2 cellular contexts compared by ENCODE assay signal in the genomic region with DNA sequence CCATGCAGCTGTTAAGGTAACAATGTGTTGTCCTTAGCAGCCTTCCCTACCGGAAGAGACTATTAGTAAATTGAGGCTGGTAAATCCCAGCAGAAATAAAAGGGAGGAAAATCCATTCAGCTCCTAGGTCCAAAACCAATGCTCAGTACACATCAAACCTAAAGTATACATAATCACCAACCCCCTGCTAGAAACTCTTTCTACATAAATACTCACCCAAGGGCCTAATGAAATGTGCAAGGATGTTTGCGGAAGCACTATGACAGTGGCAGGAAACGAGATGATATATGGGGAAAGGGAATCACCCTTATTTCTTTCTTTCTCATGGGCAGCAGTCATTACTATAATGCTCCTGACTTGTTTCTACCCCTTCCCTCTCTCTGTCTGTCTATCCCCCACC.
TF ChIP-seq lines count a peak whose summit lies in the region.

No MANE protein-coding gene starts in this region.

TF ChIP-seq in H1, 55 proteins besides CTCF, POLR2A, EP300 and RAD21 (continued from another document):
- TF ChIP-seq ZNF274 (IDR thresholded peaks at IDR 0.05; ENCODE audit: borderline replicate concordance, extremely low read depth, low read length) = no peak
- TF ChIP-seq EZH2 (IDR thresholded peaks at IDR 0.05; ENCODE audit: low read depth, low read length, severe bottlenecking) = no peak
- no peak for TF ChIP-seq CBX5 (IDR thresholded peaks at IDR 0.05; ENCODE audit: low read depth, low read length)

TF ChIP-seq in WTC11, 78 proteins besides CTCF, POLR2A, EP300 and RAD21 (continued from another document):
- TF ChIP-seq, protein P1, sequence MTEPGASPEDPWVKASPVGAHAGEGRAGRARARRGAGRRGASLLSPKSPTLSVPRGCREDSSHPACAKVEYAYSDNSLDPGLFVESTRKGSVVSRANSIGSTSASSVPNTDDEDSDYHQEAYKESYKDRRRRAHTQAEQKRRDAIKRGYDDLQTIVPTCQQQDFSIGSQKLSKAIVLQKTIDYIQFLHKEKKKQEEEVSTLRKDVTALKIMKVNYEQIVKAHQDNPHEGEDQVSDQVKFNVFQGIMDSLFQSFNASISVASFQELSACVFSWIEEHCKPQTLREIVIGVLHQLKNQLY (CRISPR knock-in tag; IDR thresholded peaks at IDR 0.05) = no peak
- TF ChIP-seq OVOL2 (CRISPR knock-in tag; IDR thresholded peaks at IDR 0.05; ENCODE audit: borderline replicate concordance) (no peak), NR1H2 (CRISPR knock-in tag; IDR thresholded peaks at IDR 0.05) (no peak), CBFB (CRISPR knock-in tag; IDR thresholded peaks at IDR 0.05; ENCODE audit: low read depth) (no peak), KAT7 (CRISPR knock-in tag; IDR thresholded peaks at IDR 0.05; ENCODE audit: borderline replicate concordance) (no peak), ZNF138 (CRISPR knock-in tag; conservative IDR thresholded peaks at IDR 0.05) (no peak), ARID4B (CRISPR knock-in tag; IDR thresholded peaks at IDR 0.05; ENCODE audit: borderline replicate concordance) (no peak), ELF4 (CRISPR knock-in tag; IDR thresholded peaks at IDR 0.05; ENCODE audit: low read depth) (no peak), ZNF219 (CRISPR knock-in tag; IDR thresholded peaks at IDR 0.05; ENCODE audit: borderline replicate concordance) (no peak)
TF ChIP-seq in WTC11: peak in this region for 0.
